In genomic region chr14:101824339-101824727, GRCh38 we compare ENCODE assay signal across 9 cellular contexts.
DNase-seq lines count a peak whose midpoint lies in the region; ATAC-seq and TF ChIP-seq lines count a peak whose summit lies in the region.
"Had no signal": no experiment of that assay in that cellular context is flagged by ENCODE, and none has a peak within 500 bp of the region (broad histone marks: within the 10 kb centered on the region; RNA-seq: fewer than 3 reads in every experiment).

No MANE protein-coding gene starts in this region.

- POLR2A ChIA-PET in activated CD8-positive, alpha-beta T cell treated with anti-CD3 and anti-CD28 coated beads, Interleukin-2, amount 10 ng/mL, durations not matched to agents 7 days and 5 days (lab: Charles Lee), result interaction anchor here (1.0 to 15.1 kb wide), 18 partner anchors 9 to 1759 kb away, joined by 3 to 820 read pairs (median 6); no protein-coding TSS in a partner anchor

- H3K27ac Mint-ChIP-seq in activated CD8-positive, alpha-beta T cell treated with anti-CD3 and anti-CD28 coated beads, Interleukin-2, amount 10 ng/mL, durations not matched to agents 7 days and 5 days, result peak overlapping the region; percentile 96

- in situ Hi-C loops in mammary epithelial cell (cut with MboI; ENCODE audit: low sequenced_read_pairs in 2 of 2), result no loop called here

- no peaks in the 10 kb centered on the region for H3K27me3 Mint-ChIP-seq in activated CD8-positive, alpha-beta T cell treated with anti-CD3 and anti-CD28 coated beads, Interleukin-2, amount 10 ng/mL, durations not matched to agents 7 days and 5 days (ENCODE audit: low read depth)

- no peaks in the 10 kb centered on the region for H3K4me1 ChIP-seq in breast epithelium
- H3K4me1 ChIP-seq in mammary epithelial cell (ENCODE audit: insufficient read depth, low read length), result no peaks in the 10 kb centered on the region
- H3K4me1 ChIP-seq in upper lobe of left lung, result peaks cover 42 to 53% (median 47%) of the 10 kb centered on the region in 4 donors

- H3K27ac ChIP-seq in breast epithelium (peak overlapping the region; percentile 79 to 91), mammary epithelial cell (ENCODE audit: insufficient read depth, low read depth, low read length) (no peak overlapping the region), layer of hippocampus (ENCODE audit: low read depth, low read length) (peak overlapping the region; percentile 55), upper lobe of left lung (peak overlapping the region; percentile 86 to 92 (median 88))

- H3K27me3 ChIP-seq in breast epithelium (no peaks in the 10 kb centered on the region), mammary epithelial cell (ENCODE audit: insufficient read depth, low read length) (no peaks in the 10 kb centered on the region), layer of hippocampus (ENCODE audit: control insufficient read depth, insufficient read depth, low read length) (no peaks in the 10 kb centered on the region), upper lobe of left lung (no peaks in the 10 kb centered on the region)

- whole genome bisulfite sequencing in mammary epithelial cell (ENCODE audit: low coverage, missing lambda C conversion rate), result 85% methylated on average over 3 of the region's 3 CpGs
- WGBS in upper lobe of left lung, 2 donors, result 10 to 20% methylated on average over 3 of the region's 3 CpGs

- no peaks in the 10 kb centered on the region for H3K9me3 Mint-ChIP-seq in activated CD8-positive, alpha-beta T cell treated with anti-CD3 and anti-CD28 coated beads, Interleukin-2, amount 10 ng/mL, durations not matched to agents 7 days and 5 days (ENCODE audit: insufficient read depth)

- H3K36me3 ChIP-seq in breast epithelium (no peaks in the 10 kb centered on the region), mammary epithelial cell (ENCODE audit: insufficient read depth, low read length) (peaks cover 2% of the 10 kb centered on the region), upper lobe of left lung (peaks cover 0 to 6% (median 2%) of the 10 kb centered on the region in 4 donors)

- DNase-seq in breast epithelium (ENCODE audit: low spot score in 2 of 2) (no peak), mammary epithelial cell (no peak), upper lobe of left lung (no peak), left lobe of liver (ENCODE audit: low spot score) (no peak)
- no peak for DNase-seq in activated CD8-positive, alpha-beta T cell treated with anti-CD3 and anti-CD28 coated beads, Interleukin-2, amount 10 ng/mL, durations not matched to agents 7 days and 5 days
- DNase-seq: NCI-H774 had no signal

- TF ChIP-seq POLR2A in breast epithelium (IDR thresholded peaks at IDR 0.05), result no peak
- TF ChIP-seq POLR2A in upper lobe of left lung (IDR thresholded peaks at IDR 0.05), result no peak

- peaks cover 95% of the 10 kb centered on the region for H3K79me2 ChIP-seq in mammary epithelial cell (ENCODE audit: insufficient read depth, low read length)

- no peak overlapping the region for H3K4me2 ChIP-seq in mammary epithelial cell (ENCODE audit: insufficient read depth, low read depth, low read length)

- H4K20me1 ChIP-seq in mammary epithelial cell (ENCODE audit: insufficient read depth, low read length), result no peaks in the 10 kb centered on the region

- no peak overlapping the region for H2AFZ ChIP-seq in mammary epithelial cell (ENCODE audit: low read depth, low read length)

- peaks cover 82% of the 10 kb centered on the region for H3K4me1 Mint-ChIP-seq in activated CD8-positive, alpha-beta T cell treated with anti-CD3 and anti-CD28 coated beads, Interleukin-2, amount 10 ng/mL, durations not matched to agents 7 days and 5 days (ENCODE audit: low read depth)

- TF ChIP-seq CTCF in breast epithelium (IDR thresholded peaks at IDR 0.05) (no peak), mammary epithelial cell (conservative IDR thresholded peaks at IDR 0.05 in 1 of 2, IDR thresholded peaks at IDR 0.05 in 1 of 2; ENCODE audit: extremely low read depth in 1 of 2, insufficient read depth in 1 of 2, low read depth in 1 of 2, low read length in 2 of 2) (no peak), upper lobe of left lung (IDR thresholded peaks at IDR 0.05) (no peak)

- H3K9ac ChIP-seq in mammary epithelial cell (ENCODE audit: insufficient read depth, low read length), result no peak overlapping the region

- CTCF ChIA-PET in mammary epithelial cell (lab: Charles Lee; ENCODE audit: low non-redundant PET), result interaction anchor here (0.7 kb wide), 1 partner anchor 29 kb away, joined by 6 read pairs; no protein-coding TSS in a partner anchor
- CTCF ChIA-PET in activated CD8-positive, alpha-beta T cell treated with anti-CD3 and anti-CD28 coated beads, Interleukin-2, amount 10 ng/mL, durations not matched to agents 7 days and 5 days (lab: Charles Lee), result interaction anchor here (1.0 to 5.6 kb wide), 7 partner anchors 10 to 117 kb away, joined by 3 to 57 read pairs (median 14); no protein-coding TSS in a partner anchor

- peak overlapping the region in 2 of 3 donors; percentile 5 to 24 for H3K4me3 ChIP-seq in breast epithelium
- no peak overlapping the region for H3K4me3 ChIP-seq in mammary epithelial cell (replicated peaks in 1 of 3; ENCODE audit: insufficient read depth in 1 of 3, low read depth in 2 of 3, low read length in 3 of 3)
- peak overlapping the region in 3 of 4 donors; percentile 20 to 30 (median 22) for H3K4me3 ChIP-seq in upper lobe of left lung

- ATAC-seq in activated CD8-positive, alpha-beta T cell treated with anti-CD3 and anti-CD28 coated beads, Interleukin-2, amount 10 ng/mL, durations not matched to agents 7 days and 5 days, result no peak
- ATAC-seq in upper lobe of left lung (ENCODE audit: low FRiP score in 2 of 2) (peak; percentile 42 to 59), left lobe of liver (no peak), GM18907 (IDR thresholded peaks at IDR 0.05; ENCODE audit: unreplicated experiment) (no peak), HG02885 (IDR thresholded peaks at IDR 0.05; ENCODE audit: poor library complexity, unreplicated experiment) (no peak)

- dilution Hi-C loops in mammary epithelial cell (cut with HindIII; ENCODE audit: low sequenced_read_pairs), result no loop called here

- no TSS peak for BruUV-seq in mammary epithelial cell (replicated peaks; lab: Mats Ljungman, UMichigan)

- intact Hi-C loops in breast epithelium (cut with DNase I; ENCODE audit: low total_unique reads) (no loop called here), mammary epithelial cell (cut with micrococcal nuclease) (no loop called here)

- peak overlapping the region; percentile 69 for H3K4me3 Mint-ChIP-seq in activated CD8-positive, alpha-beta T cell treated with anti-CD3 and anti-CD28 coated beads, Interleukin-2, amount 10 ng/mL, durations not matched to agents 7 days and 5 days

- peak in 1 of 4 donors; percentile 42 for TF ChIP-seq EP300 in upper lobe of left lung (IDR thresholded peaks at IDR 0.05)

- H3K36me3 Mint-ChIP-seq in activated CD8-positive, alpha-beta T cell treated with anti-CD3 and anti-CD28 coated beads, Interleukin-2, amount 10 ng/mL, durations not matched to agents 7 days and 5 days (ENCODE audit: low read depth), result peaks cover 70% of the 10 kb centered on the region

- H3K9me3 ChIP-seq in breast epithelium (no peaks in the 10 kb centered on the region), mammary epithelial cell (replicated peaks; ENCODE audit: insufficient read depth, low read length) (no peaks in the 10 kb centered on the region), upper lobe of left lung (no peaks in the 10 kb centered on the region)

Comparison
In these comparisons a context has a peak if more than half of its experiments do, and no peak if none do; other contexts are left out.
1. H3K4me3 ChIP-seq: peak in breast epithelium (2 of 3) and upper lobe of left lung (3 of 4); none in mammary epithelial cell (0 of 3).
2. ATAC-seq: peak in upper lobe of left lung (2 of 2); none in activated CD8-positive, alpha-beta T cell treated with anti-CD3 and anti-CD28 coated beads, Interleukin-2, amount 10 ng/mL, durations not matched to agents 7 days and 5 days (single experiment), left lobe of liver (single experiment), GM18907 (single experiment) and HG02885 (single experiment).